In the genomic region with DNA sequence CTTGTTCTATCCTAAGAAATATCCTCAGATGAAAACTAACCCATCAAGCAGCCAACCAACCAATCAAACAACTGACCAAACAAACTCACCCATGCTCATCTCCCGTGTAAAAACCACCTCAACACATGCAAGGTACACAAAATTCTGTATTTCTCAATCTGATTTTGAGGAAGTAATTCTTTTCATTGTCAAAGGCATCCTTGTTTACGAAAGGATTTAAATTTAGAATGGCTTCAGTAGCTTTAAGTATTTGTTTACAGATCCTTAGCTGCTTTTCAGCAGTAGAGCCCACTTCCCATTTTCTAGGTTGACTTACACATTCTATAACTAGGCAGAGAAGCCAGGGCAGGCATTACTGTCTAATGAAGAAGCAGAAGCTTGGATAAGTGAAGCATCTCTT, we compare ENCODE assay signal across 21 cellular contexts.
A peak's percentile ranks its signal among the peaks of the same experiment; 100 is the strongest.
DNase-seq lines count a peak whose midpoint lies in the region; ATAC-seq and TF ChIP-seq lines count a peak whose summit lies in the region.
"Had no signal": no experiment of that assay in that cellular context is flagged by ENCODE, and none has a peak within 500 bp of the region (broad histone marks: within the 10 kb centered on the region; RNA-seq: fewer than 3 reads in every experiment).

No MANE protein-coding gene starts in this region.

- CTCF ChIA-PET in RWPE1 (lab: Yijun Ruan, JAX), result no interaction called here

- POLR2A ChIA-PET in RWPE1 (lab: Yijun Ruan, JAX; ENCODE audit: low non-redundant PET), result no interaction called here

- H3K4me3 Mint-ChIP-seq in memory B cell (no peak overlapping the region), mesothelial cell of epicardium (no peak overlapping the region)
- no peak overlapping the region for H3K4me3 Mint-ChIP-seq in stimulated activated memory B cell treated with anti-CD40 and anti-IgM and Interleukin-4, amounts not matched to agents 10 μg/mL and 1 μg/mL and 100 μg/mL, for 72 hours
- H3K4me3 Mint-ChIP-seq: activated naive CD8-positive, alpha-beta T cell treated with anti-CD3 and anti-CD28 coated beads for 36 hours; activated T-cell treated with anti-CD3 and anti-CD28 coated beads, Interleukin-2, amount 50 U/mL, for 4 hours; B cell; IgD-negative memory B cell; naive thymus-derived CD8-positive, alpha-beta T cell had no signal

- H3K27me3 Mint-ChIP-seq in memory B cell, result no peaks in the 10 kb centered on the region
- H3K27me3 Mint-ChIP-seq in stimulated activated memory B cell treated with anti-CD40 and anti-IgM and Interleukin-4, amounts not matched to agents 10 μg/mL and 1 μg/mL and 100 μg/mL, for 72 hours, result no peaks in the 10 kb centered on the region
- no peaks in the 10 kb centered on the region for H3K27me3 Mint-ChIP-seq in mesothelial cell of epicardium (ENCODE audit: low read depth)
- H3K27me3 Mint-ChIP-seq: B cell, IgD-negative memory B cell had no signal

- no peak for DNase-seq in memory B cell (ENCODE audit: low spot score in 2 of 2)
- DNase-seq in RWPE1 (ENCODE audit: low spot score), result no peak
- no peak for DNase-seq in mesothelial cell of epicardium (ENCODE audit: low spot score in 2 of 2, unreplicated experiment in 2 of 2)
- DNase-seq: activated CD4-positive, alpha-beta T cell treated with anti-CD3 and anti-CD28 coated beads, Interleukin-2, amount 50 U/mL, for 4 hours; activated naive CD8-positive, alpha-beta T cell treated with anti-CD3 and anti-CD28 coated beads for 36 hours; activated T-cell treated with anti-CD3 and anti-CD28 coated beads, Interleukin-2, amount 50 U/mL, for 4 hours; brain microvascular endothelial cell; erythroblast; GF-D8; glutamatergic neuron; naive thymus-derived CD8-positive, alpha-beta T cell; small intestine had no signal

- H3K27ac ChIP-seq in RWPE1, result no peak overlapping the region
- H3K27ac ChIP-seq: brain microvascular endothelial cell, thoracic aorta had no signal

- H3K27ac Mint-ChIP-seq in memory B cell (no peak overlapping the region), mesothelial cell of epicardium (no peak overlapping the region)
- no peak overlapping the region for H3K27ac Mint-ChIP-seq in stimulated activated memory B cell treated with anti-CD40 and anti-IgM and Interleukin-4, amounts not matched to agents 10 μg/mL and 1 μg/mL and 100 μg/mL, for 72 hours
- H3K27ac Mint-ChIP-seq: activated naive CD8-positive, alpha-beta T cell treated with anti-CD3 and anti-CD28 coated beads for 36 hours; B cell; IgD-negative memory B cell; naive thymus-derived CD8-positive, alpha-beta T cell; progenitor cell of endocrine pancreas had no signal

- H3K36me3 Mint-ChIP-seq in memory B cell (no peaks in the 10 kb centered on the region), mesothelial cell of epicardium (peaks cover 6% of the 10 kb centered on the region)
- H3K36me3 Mint-ChIP-seq in stimulated activated memory B cell treated with anti-CD40 and anti-IgM and Interleukin-4, amounts not matched to agents 10 μg/mL and 1 μg/mL and 100 μg/mL, for 72 hours, result no peaks in the 10 kb centered on the region
- H3K36me3 Mint-ChIP-seq: activated naive CD8-positive, alpha-beta T cell treated with anti-CD3 and anti-CD28 coated beads for 36 hours; IgD-negative memory B cell; naive thymus-derived CD8-positive, alpha-beta T cell had no signal

- no peak for TF ChIP-seq CTCF in RWPE1 (conservative IDR thresholded peaks at IDR 0.05; ENCODE audit: low read depth)
- no peak for TF ChIP-seq CTCF in mesothelial cell of epicardium (IDR thresholded peaks at IDR 0.05; ENCODE audit: unreplicated experiment)

- ATAC-seq in GM18870 (IDR thresholded peaks at IDR 0.05; ENCODE audit: unreplicated experiment), result peak; percentile 57
- ATAC-seq in GM21529 (IDR thresholded peaks at IDR 0.05; ENCODE audit: unreplicated experiment), result peak; percentile 41
- ATAC-seq in HG03103 (IDR thresholded peaks at IDR 0.05; ENCODE audit: low read depth, unreplicated experiment), result peak; percentile 75
- peak; percentile 71 for ATAC-seq in memory B cell (ENCODE audit: low read depth)
- ATAC-seq in stimulated activated memory B cell treated with anti-CD40 and anti-IgM and Interleukin-4, amounts not matched to agents 10 μg/mL and 1 μg/mL and 100 μg/mL, for 72 hours, result no peak
- ATAC-seq: activated T-cell treated with anti-CD3 and anti-CD28 coated beads, Interleukin-2, amount 50 U/mL, for 4 hours; naive thymus-derived CD8-positive, alpha-beta T cell; Panc1 had no signal

- no peaks in the 10 kb centered on the region for H3K9me3 Mint-ChIP-seq in memory B cell
- H3K9me3 Mint-ChIP-seq in stimulated activated memory B cell treated with anti-CD40 and anti-IgM and Interleukin-4, amounts not matched to agents 10 μg/mL and 1 μg/mL and 100 μg/mL, for 72 hours, result peaks cover 2% of the 10 kb centered on the region
- H3K9me3 Mint-ChIP-seq in mesothelial cell of epicardium, result no peaks in the 10 kb centered on the region
- H3K9me3 Mint-ChIP-seq: activated naive CD8-positive, alpha-beta T cell treated with anti-CD3 and anti-CD28 coated beads for 36 hours; activated T-cell treated with anti-CD3 and anti-CD28 coated beads, Interleukin-2, amount 50 U/mL, for 4 hours; naive thymus-derived CD8-positive, alpha-beta T cell had no signal

- peaks cover 7% of the 10 kb centered on the region for H3K4me1 Mint-ChIP-seq in memory B cell
- peaks cover 6% of the 10 kb centered on the region for H3K4me1 Mint-ChIP-seq in stimulated activated memory B cell treated with anti-CD40 and anti-IgM and Interleukin-4, amounts not matched to agents 10 μg/mL and 1 μg/mL and 100 μg/mL, for 72 hours
- peaks cover 4% of the 10 kb centered on the region for H3K4me1 Mint-ChIP-seq in mesothelial cell of epicardium
- H3K4me1 Mint-ChIP-seq: activated naive CD8-positive, alpha-beta T cell treated with anti-CD3 and anti-CD28 coated beads for 36 hours; naive thymus-derived CD8-positive, alpha-beta T cell had no signal
